8 cellular contexts compared by ENCODE assay signal in genomic region chr6:27178860-27179259, GRCh38.
A peak's percentile ranks its signal among the peaks of the same experiment; 100 is the strongest.
DNase-seq lines count a peak whose midpoint lies in the region; ATAC-seq and TF ChIP-seq lines count a peak whose summit lies in the region.

No MANE protein-coding gene starts in this region.

- no peaks in the 10 kb centered on the region for H3K36me3 ChIP-seq in CD4-positive, alpha-beta memory T cell (ENCODE audit: insufficient read depth, low read length)
- H3K36me3 ChIP-seq in PC-9 (ENCODE audit: low read depth) (no peaks in the 10 kb centered on the region), osteoblast (ENCODE audit: insufficient read depth, low read length) (no peaks in the 10 kb centered on the region), WERI-Rb-1 (no peaks in the 10 kb centered on the region)

- no peak overlapping the region for H3K27ac ChIP-seq in CD4-positive, alpha-beta memory T cell (ENCODE audit: low read depth, low read length)
- H3K27ac ChIP-seq in PC-9 (peak overlapping the region; percentile 67; the same call in 1 of the 2 replicates), osteoblast (ENCODE audit: low read depth, low read length) (no peak overlapping the region), WERI-Rb-1 (no peak overlapping the region)

- H3K4me1 ChIP-seq in CD4-positive, alpha-beta memory T cell (ENCODE audit: insufficient read depth, low read length) = peaks cover 7% of the 10 kb centered on the region
- H3K4me1 ChIP-seq in PC-9 (replicated peaks; ENCODE audit: insufficient read depth) (no peaks in the 10 kb centered on the region; the same call in 1 of the 2 replicates), osteoblast (ENCODE audit: insufficient read depth, low read length) (peaks cover 5% of the 10 kb centered on the region)

- TF ChIP-seq CTCF in PC-9 (conservative IDR thresholded peaks at IDR 0.05) (no peak), epithelial cell of esophagus (IDR thresholded peaks at IDR 0.05; ENCODE audit: insufficient read depth, low read depth, low read length, missing control alignments) (no peak), osteoblast (IDR thresholded peaks at IDR 0.05; ENCODE audit: extremely low read depth, low read depth, low read length) (no peak), WERI-Rb-1 (IDR thresholded peaks at IDR 0.05; ENCODE audit: low read depth, low read length) (no peak)

- H3K4me3 ChIP-seq in CD4-positive, alpha-beta memory T cell (ENCODE audit: low read length in 2 of 2) = no peak overlapping the region
- H3K4me3 ChIP-seq in PC-9 (peak overlapping the region; percentile 97), epithelial cell of esophagus (ENCODE audit: low read length) (peak overlapping the region; percentile 100), osteoblast (ENCODE audit: insufficient read depth, low read length) (peak overlapping the region; percentile 92), WERI-Rb-1 (ENCODE audit: low read depth, low read length) (no peak overlapping the region)

- H3K4me2 ChIP-seq in PC-9 (peak overlapping the region; percentile 83), osteoblast (ENCODE audit: insufficient read depth, low read length) (peak overlapping the region; percentile 95)

- H3K27me3 Mint-ChIP-seq in CD4-positive, alpha-beta memory T cell = peaks cover 2 to 4% of the 10 kb centered on the region in 2 donors

- DNase-seq in CD4-positive, alpha-beta memory T cell = no peak
- DNase-seq in PC-9 = no peak
- no peak for DNase-seq in epithelial cell of esophagus (ENCODE audit: low read depth)
- DNase-seq in osteoblast (ENCODE audit: insufficient read length, low spot score, missing footprints) = no peak
- DNase-seq in WERI-Rb-1 = no peak
- DNase-seq in anterior cingulate cortex (lab: John Stamatoyannopoulos, UW) = no peak

- H3K79me2 ChIP-seq in PC-9 (ENCODE audit: low read depth) = no peaks in the 10 kb centered on the region
- H3K79me2 ChIP-seq in osteoblast (ENCODE audit: insufficient read depth, low read length) = no peaks in the 10 kb centered on the region

- no peaks in the 10 kb centered on the region for H3K9me3 ChIP-seq in CD4-positive, alpha-beta memory T cell (ENCODE audit: control insufficient read depth in 1 of 2, low read length in 2 of 2)
- H3K9me3 ChIP-seq in PC-9 (ENCODE audit: insufficient read depth, low read depth) (no peaks in the 10 kb centered on the region), osteoblast (ENCODE audit: low read depth, low read length) (no peaks in the 10 kb centered on the region), WERI-Rb-1 (ENCODE audit: severe bottlenecking) (peaks cover 45% of the 10 kb centered on the region)

- peaks cover 6% of the 10 kb centered on the region for H3F3A ChIP-seq in PC-9 (ENCODE audit: insufficient read depth, low read depth)

- intact Hi-C loops in CD4-positive, alpha-beta memory T cell (cut with micrococcal nuclease) = loop anchor here (2.0 to 10.0 kb wide), 2 partner anchors 340 to 1766 kb away; no protein-coding TSS in a partner anchor
- intact Hi-C loops in PC-9 (cut with micrococcal nuclease; ENCODE audit: unreplicated experiment) = loop anchor here (5.0 kb wide), 1 partner anchor 493 kb away; no protein-coding TSS in a partner anchor

- H3K9me3 Mint-ChIP-seq in CD4-positive, alpha-beta memory T cell = peaks cover 0 to 19% (median 0%) of the 10 kb centered on the region in 8 donors

- H3K36me3 Mint-ChIP-seq in CD4-positive, alpha-beta memory T cell = peaks cover 0 to 14% of the 10 kb centered on the region in 2 donors

- POLR2A ChIA-PET in CD4-positive, alpha-beta memory T cell (lab: Charles Lee; ENCODE audit: partially characterized antibody) = interaction anchor here (1.7 to 5.1 kb wide), 9 partner anchors 9 to 715 kb away, joined by 7 to 53 read pairs (median 18); partner anchors contain the start of gene ZNF391
- POLR2A ChIA-PET in PC-9 (lab: Charles Lee; ENCODE audit: unreplicated experiment) = no interaction called here

- peak overlapping the region; percentile 64 to 99 (median 96) for H3K4me3 Mint-ChIP-seq in CD4-positive, alpha-beta memory T cell

- ATAC-seq in HG03469 (IDR thresholded peaks at IDR 0.05; ENCODE audit: unreplicated experiment) (no peak), HG03045 (IDR thresholded peaks at IDR 0.05; ENCODE audit: unreplicated experiment) (no peak)

- H3K27me3 ChIP-seq in CD4-positive, alpha-beta memory T cell (ENCODE audit: insufficient read depth, low read length) = no peaks in the 10 kb centered on the region
- no peaks in the 10 kb centered on the region for H3K27me3 ChIP-seq in PC-9 (ENCODE audit: insufficient read depth, low read depth)
- H3K27me3 ChIP-seq in osteoblast (ENCODE audit: insufficient read depth, low read length) = peaks cover 30% of the 10 kb centered on the region
- peaks cover 94% of the 10 kb centered on the region for H3K27me3 ChIP-seq in WERI-Rb-1 (ENCODE audit: insufficient read depth, low read depth, severe bottlenecking)

- peaks cover 5 to 29% (median 13%) of the 10 kb centered on the region in 4 donors for H3K4me1 Mint-ChIP-seq in CD4-positive, alpha-beta memory T cell

- CTCF ChIA-PET in CD4-positive, alpha-beta memory T cell (lab: Charles Lee; ENCODE audit: partially characterized antibody) = interaction anchor here (1.4 to 3.0 kb wide), 2 partner anchors 611 to 617 kb away, joined by 5 to 12 read pairs; no protein-coding TSS in a partner anchor
- CTCF ChIA-PET in PC-9 (lab: Charles Lee) = no interaction called here

- H4K20me1 ChIP-seq in PC-9 (ENCODE audit: insufficient read depth) (no peaks in the 10 kb centered on the region), osteoblast (ENCODE audit: insufficient read depth, low read length) (no peaks in the 10 kb centered on the region)

- H3K9me2 ChIP-seq in PC-9 (ENCODE audit: insufficient read depth) = no peaks in the 10 kb centered on the region

- H3K27ac Mint-ChIP-seq in CD4-positive, alpha-beta memory T cell = peak overlapping the region in 3 of 7 donors; percentile 68 to 100 (median 68)

- BruUV-seq in PC-9 (replicated peaks; lab: Mats Ljungman, UMichigan) = TSS peak; percentile 73

- H2AFZ ChIP-seq in PC-9 = peak overlapping the region; percentile 100
- peak overlapping the region; percentile 56 for H2AFZ ChIP-seq in osteoblast (ENCODE audit: low read length)

Comparison
In these comparisons a context has a peak if more than half of its experiments do, and no peak if none do; other contexts are left out.
1. H3K4me3 ChIP-seq: peak in PC-9 (single experiment), epithelial cell of esophagus (single experiment) and osteoblast (single experiment); none in CD4-positive, alpha-beta memory T cell (0 of 2) and WERI-Rb-1 (single experiment).